In the genomic region with DNA sequence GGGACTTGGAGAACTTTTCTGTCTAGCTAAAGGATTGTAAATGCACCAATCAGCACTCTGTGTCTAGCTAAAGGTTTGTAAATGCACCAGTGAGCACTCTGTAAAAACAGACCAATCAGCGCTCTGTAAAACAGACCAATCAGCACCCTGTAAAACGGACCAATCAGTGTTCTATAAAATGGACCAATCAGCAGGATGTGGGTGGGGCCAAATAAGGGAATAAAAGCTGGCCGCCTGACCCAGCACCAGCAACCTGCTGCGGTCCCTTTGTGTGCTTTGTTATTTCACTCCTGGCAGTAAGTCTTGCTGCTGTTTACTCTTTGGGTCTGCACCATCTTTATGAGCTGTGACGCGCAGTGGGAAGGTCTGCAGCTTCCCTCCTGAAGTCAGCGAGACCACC, we compare ENCODE assay signal across 2 cellular contexts.
TF ChIP-seq lines count a peak whose summit lies in the region.

No MANE protein-coding gene starts in this region.

TF ChIP-seq in WTC11, 78 proteins besides CTCF, POLR2A, EP300 and RAD21:
- peak; percentile 64 for TF ChIP-seq NFYB (CRISPR knock-in tag; conservative IDR thresholded peaks at IDR 0.05; ENCODE audit: low read depth)

TF ChIP-seq in HepG2, 621 proteins besides CTCF, POLR2A, EP300 and RAD21:
- 0 out of 2 replicates have a peak, but pooled peaks have one; percentile 39 for TF ChIP-seq NFYB (CRISPR knock-in tag; IDR thresholded peaks at IDR 0.05)
